1 cellular context compared by ENCODE assay signal in the genomic region with DNA sequence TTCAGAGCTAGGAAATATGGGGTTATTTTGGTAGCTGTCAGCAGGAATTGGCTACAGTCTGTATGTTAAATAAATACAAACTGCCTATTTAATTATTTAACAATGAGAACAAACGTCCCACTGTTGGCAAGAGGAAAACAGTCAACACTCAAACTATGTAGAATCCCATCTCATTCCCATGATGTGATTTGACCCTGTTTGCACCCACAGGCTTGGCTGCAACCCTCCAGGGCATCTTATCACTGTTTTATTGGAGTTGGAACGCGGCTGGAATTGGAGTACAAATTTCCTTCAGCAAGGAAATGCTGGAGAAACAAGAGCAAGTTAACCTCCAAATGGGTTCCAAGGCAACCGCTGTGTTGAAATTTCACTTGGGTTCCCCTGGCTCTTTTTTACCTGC.
TF ChIP-seq lines count a peak whose summit lies in the region.

No MANE protein-coding gene starts in this region.

TF ChIP-seq in IMR-90, 13 proteins besides CTCF, POLR2A, EP300 and RAD21 (continued from another document):
- TF ChIP-seq MAZ (IDR thresholded peaks at IDR 0.05; ENCODE audit: borderline replicate concordance, low read depth, low read length), result no peak
